27 cellular contexts compared by ENCODE assay signal in the genomic region with DNA sequence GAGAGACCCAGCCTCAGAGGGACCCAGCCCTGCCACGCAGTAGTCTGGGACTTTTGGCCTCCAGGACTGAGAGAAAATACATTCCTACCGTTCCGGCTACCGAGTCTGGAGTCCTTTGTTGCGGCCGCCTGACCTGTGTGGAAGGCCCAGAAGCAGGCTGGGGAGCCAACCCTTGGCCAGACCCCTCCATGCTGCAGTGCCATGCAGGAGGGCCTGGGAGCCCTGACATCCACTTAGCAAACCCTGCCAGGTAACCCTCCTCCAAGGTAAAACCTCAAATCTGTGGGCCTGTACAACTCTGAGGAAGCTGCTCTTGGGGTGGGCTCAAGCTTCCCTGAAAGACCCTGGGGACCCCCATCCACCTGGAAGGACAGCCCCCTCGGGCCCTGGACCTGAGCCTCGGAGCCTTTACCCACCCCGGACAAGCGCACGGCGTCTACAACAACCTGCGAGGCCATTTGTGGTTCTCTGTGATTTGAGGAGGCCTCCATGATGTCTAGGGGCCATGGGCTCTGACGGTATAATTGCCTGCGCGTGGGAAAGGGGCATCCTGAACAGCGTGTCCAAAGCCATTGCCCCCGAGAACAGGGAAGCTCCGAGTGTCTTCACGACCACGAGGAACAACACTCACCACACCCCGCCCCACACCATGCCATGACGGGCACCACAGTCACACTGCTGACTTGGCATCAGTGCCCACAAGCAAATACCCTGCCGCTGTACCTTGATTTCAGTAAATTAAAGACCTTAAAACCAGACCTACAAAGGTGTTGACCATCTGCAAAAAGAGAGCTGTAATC. TPM values are rescaled to one million over a fixed set of nuclear protein-coding genes. Genes with fewer than 3 reads are reported as not detected.
DNase-seq lines count a peak whose midpoint lies in the region; ATAC-seq and TF ChIP-seq lines count a peak whose summit lies in the region.
"Had no signal": no experiment of that assay in that cellular context is flagged by ENCODE, and none has a peak within 500 bp of the region (broad histone marks: within the 10 kb centered on the region; RNA-seq: fewer than 3 reads in every experiment).

No MANE protein-coding gene starts in this region.

- H3K36me3 Mint-ChIP-seq in chondrocyte (ENCODE audit: low read depth), result no peaks in the 10 kb centered on the region
- H3K36me3 Mint-ChIP-seq in neural progenitor cell, result no peaks in the 10 kb centered on the region
- H3K36me3 Mint-ChIP-seq: CD8-positive, alpha-beta memory T cell had no signal

- ATAC-seq in upper lobe of right lung, result no peak
- ATAC-seq in left lung, result no peak

- H3K27ac ChIP-seq in neural progenitor cell (no peak overlapping the region), upper lobe of right lung (no peak overlapping the region), left lung (no peak overlapping the region)
- H3K27ac ChIP-seq: C4-2B, RWPE1 had no signal

- no peaks in the 10 kb centered on the region for H4K20me1 ChIP-seq in neural progenitor cell (ENCODE audit: low read depth)

- H3K4me3 ChIP-seq in neural progenitor cell, result no peak overlapping the region
- no peak overlapping the region for H3K4me3 ChIP-seq in upper lobe of right lung
- H3K4me3 ChIP-seq in left lung, result no peak overlapping the region

- H3K9me3 ChIP-seq in neural progenitor cell (ENCODE audit: low read depth) (no peaks in the 10 kb centered on the region), upper lobe of right lung (no peaks in the 10 kb centered on the region), left lung (no peaks in the 10 kb centered on the region)

- H3K27ac Mint-ChIP-seq in chondrocyte (ENCODE audit: unreplicated experiment) (no peak overlapping the region), neural progenitor cell (peak overlapping the region; percentile 92)

- H3F3A ChIP-seq in neural progenitor cell (ENCODE audit: low read depth), result no peaks in the 10 kb centered on the region

- H2AFZ ChIP-seq in neural progenitor cell (replicated peaks), result no peak overlapping the region

- intact Hi-C loops in upper lobe of right lung (cut with DNase I) (no loop called here), left lung (cut with DNase I) (no loop called here)

- H3K4me1 Mint-ChIP-seq in chondrocyte (ENCODE audit: low read depth), result no peaks in the 10 kb centered on the region
- peaks cover 24% of the 10 kb centered on the region for H3K4me1 Mint-ChIP-seq in neural progenitor cell

- TF ChIP-seq CTCF in chondrocyte (IDR thresholded peaks at IDR 0.05) (no peak), neural progenitor cell (IDR thresholded peaks at IDR 0.05) (no peak), upper lobe of right lung (IDR thresholded peaks at IDR 0.05) (no peak), left lung (IDR thresholded peaks at IDR 0.05) (no peak)

- H3K4me3 Mint-ChIP-seq in chondrocyte (ENCODE audit: unreplicated experiment) (no peak overlapping the region), neural progenitor cell (no peak overlapping the region)
- H3K4me3 Mint-ChIP-seq: CD8-positive, alpha-beta memory T cell; IgD-negative memory B cell had no signal

- no peaks in the 10 kb centered on the region for H3K79me2 ChIP-seq in neural progenitor cell (ENCODE audit: low read depth)

- H3K4me2 ChIP-seq in neural progenitor cell, result no peak overlapping the region

- H3K4me1 ChIP-seq in neural progenitor cell (peaks cover 6% of the 10 kb centered on the region), upper lobe of right lung (peaks cover 15% of the 10 kb centered on the region), left lung (peaks cover 0 to 15% of the 10 kb centered on the region in 2 donors)

- H3K27me3 ChIP-seq in neural progenitor cell, result no peaks in the 10 kb centered on the region
- H3K27me3 ChIP-seq in upper lobe of right lung, result no peaks in the 10 kb centered on the region
- H3K27me3 ChIP-seq in left lung, result peaks cover 0 to 3% of the 10 kb centered on the region in 2 donors

- H3K36me3 ChIP-seq in neural progenitor cell, result no peaks in the 10 kb centered on the region
- H3K36me3 ChIP-seq in upper lobe of right lung, result no peaks in the 10 kb centered on the region
- H3K36me3 ChIP-seq in left lung, result no peaks in the 10 kb centered on the region

- H3K27me3 Mint-ChIP-seq in chondrocyte (ENCODE audit: low read depth) (peaks cover 5% of the 10 kb centered on the region), neural progenitor cell (ENCODE audit: insufficient read depth, low read depth) (peaks cover 6% of the 10 kb centered on the region)
- H3K27me3 Mint-ChIP-seq: CD8-positive, alpha-beta memory T cell had no signal

- no peak overlapping the region for H3K9ac ChIP-seq in neural progenitor cell

- H3K9me3 Mint-ChIP-seq in chondrocyte (ENCODE audit: low read depth), result no peaks in the 10 kb centered on the region
- H3K9me3 Mint-ChIP-seq in neural progenitor cell, result no peaks in the 10 kb centered on the region
- H3K9me3 Mint-ChIP-seq: CD8-positive, alpha-beta memory T cell; IgD-negative memory B cell had no signal

- peak; percentile 45 for DNase-seq in activated effector memory CD4-positive, alpha-beta T cell treated with anti-CD3 and anti-CD28 coated beads, Interleukin-2, amount 50 U/mL, for 16 hours
- no peak for DNase-seq in activated effector memory CD4-positive, alpha-beta T cell treated with Interleukin-2 at 50 U/mL for 16 hours
- DNase-seq in chondrocyte (ENCODE audit: low spot score), result peak; percentile 61
- DNase-seq in neural progenitor cell (ENCODE audit: low spot score), result no peak
- peak; percentile 58 for DNase-seq in upper lobe of right lung
- no peak for DNase-seq in HCEC 1CT
- DNase-seq in left lung, result no peak
- DNase-seq: AML-193; Calu3; CD8-positive, alpha-beta memory T cell; Karpas-422; MV-4-11; NCI-H1105 treated with DMSO at 0.1 percent for 48 hours; NCI-H1694; NCI-H2081; NCI-H2171; NCI-H345; NCI-H524; NCI-H774; NK-92 treated with Interleukin-12 subunit alpha and Interleukin-12 subunit beta, amount 100 ng/mL, for 24 hours; SHP77 treated with DMSO at 0.1 percent for 48 hours had no signal

RNA-seq across cellular contexts. Expression of gene ZFYVE28, which starts 58.7 kb away (rescaled TPM):
- total RNA-seq in chondrocyte, result 1.3 to 3.3 TPM (median 2.8 TPM) in 3 replicates
- 0.39 and 0.93 TPM in 2 replicates for total RNA-seq in neural progenitor cell (ENCODE audit: low replicate concordance)
- total RNA-seq in upper lobe of right lung, result 16.6 TPM
- total RNA-seq in left lung, result 10 to 100 TPM; 12.0 to 12.4 TPM

RNA-seq across cellular contexts. Expression of gene CFAP99, which starts 59.0 kb away (rescaled TPM):
- total RNA-seq in chondrocyte, result not detected in 3 replicates
- total RNA-seq in neural progenitor cell (ENCODE audit: low replicate concordance), result not detected in 2 replicates
- total RNA-seq in upper lobe of right lung, result not detected
- 1 to 10 TPM; 1.3 to 2.6 TPM for total RNA-seq in left lung
- total RNA-seq: A172, Calu3, Daoy, H1 had no signal

Comparison
In these comparisons a context has a peak if more than half of its experiments do, and no peak if none do; other contexts are left out.
1. DNase-seq: peak in activated effector memory CD4-positive, alpha-beta T cell treated with anti-CD3 and anti-CD28 coated beads, Interleukin-2, amount 50 U/mL, for 16 hours (single experiment), chondrocyte (single experiment) and upper lobe of right lung (single experiment); none in activated effector memory CD4-positive, alpha-beta T cell treated with Interleukin-2 at 50 U/mL for 16 hours (single experiment), neural progenitor cell (single experiment), HCEC 1CT (single experiment) and left lung (0 of 2).